In genomic region chr22:42780070-42780540, GRCh38 we compare ENCODE assay signal across 1 cellular context.
TF ChIP-seq lines count a peak whose summit lies in the region.

No MANE protein-coding gene starts in this region.

TF ChIP-seq in K562, 482 proteins besides CTCF, POLR2A, EP300 and RAD21 (continued from another document):
- TF ChIP-seq RBM22 (IDR thresholded peaks at IDR 0.05; ENCODE audit: low read depth, low read length, poor library complexity, severe bottlenecking) (no peak), FOXK2 (conservative IDR thresholded peaks at IDR 0.05 in 1 of 2, IDR thresholded peaks at IDR 0.05 in 1 of 2; ENCODE audit: low read depth in 2 of 2) (0 out of 4 replicates have a peak, but pooled peaks of 1 of the 2 experiments have one; percentile 24), TCF7 (IDR thresholded peaks at IDR 0.05; ENCODE audit: borderline replicate concordance) (no peak), CEBPG (CRISPR knock-in tag; IDR thresholded peaks at IDR 0.05) (no peak), CEBPG (tag; conservative IDR thresholded peaks at IDR 0.05 in 1 of 2, IDR thresholded peaks at IDR 0.05 in 1 of 2) (no peak), HNRNPUL1 (IDR thresholded peaks at IDR 0.05; ENCODE audit: low read length) (no peak), TEAD2 (tag; IDR thresholded peaks at IDR 0.05) (peak; percentile 92), ATF7 (IDR thresholded peaks at IDR 0.05) (no peak), TEAD1 (CRISPR knock-in tag; IDR thresholded peaks at IDR 0.05) (peak; percentile 80 to 98), HOMEZ (CRISPR knock-in tag; IDR thresholded peaks at IDR 0.05) (no peak), CBFA2T3 (IDR thresholded peaks at IDR 0.05) (no peak), ZBTB8A (IDR thresholded peaks at IDR 0.05; ENCODE audit: partially characterized antibody) (no peak), ZNF274 (IDR thresholded peaks at IDR 0.05; ENCODE audit: borderline replicate concordance, low read depth, low read length) (no peak), ZNF282 (CRISPR knock-in tag; IDR thresholded peaks at IDR 0.05) (no peak), HLTF (IDR thresholded peaks at IDR 0.05) (peak; percentile 74; the same call in 1 of the 2 replicates), ZNF354B (CRISPR knock-in tag; IDR thresholded peaks at IDR 0.05) (no peak), ZNF583 (CRISPR knock-in tag; IDR thresholded peaks at IDR 0.05) (no peak), ZNF12 (CRISPR knock-in tag; IDR thresholded peaks at IDR 0.05) (no peak)
- TF ChIP-seq, protein P1, sequence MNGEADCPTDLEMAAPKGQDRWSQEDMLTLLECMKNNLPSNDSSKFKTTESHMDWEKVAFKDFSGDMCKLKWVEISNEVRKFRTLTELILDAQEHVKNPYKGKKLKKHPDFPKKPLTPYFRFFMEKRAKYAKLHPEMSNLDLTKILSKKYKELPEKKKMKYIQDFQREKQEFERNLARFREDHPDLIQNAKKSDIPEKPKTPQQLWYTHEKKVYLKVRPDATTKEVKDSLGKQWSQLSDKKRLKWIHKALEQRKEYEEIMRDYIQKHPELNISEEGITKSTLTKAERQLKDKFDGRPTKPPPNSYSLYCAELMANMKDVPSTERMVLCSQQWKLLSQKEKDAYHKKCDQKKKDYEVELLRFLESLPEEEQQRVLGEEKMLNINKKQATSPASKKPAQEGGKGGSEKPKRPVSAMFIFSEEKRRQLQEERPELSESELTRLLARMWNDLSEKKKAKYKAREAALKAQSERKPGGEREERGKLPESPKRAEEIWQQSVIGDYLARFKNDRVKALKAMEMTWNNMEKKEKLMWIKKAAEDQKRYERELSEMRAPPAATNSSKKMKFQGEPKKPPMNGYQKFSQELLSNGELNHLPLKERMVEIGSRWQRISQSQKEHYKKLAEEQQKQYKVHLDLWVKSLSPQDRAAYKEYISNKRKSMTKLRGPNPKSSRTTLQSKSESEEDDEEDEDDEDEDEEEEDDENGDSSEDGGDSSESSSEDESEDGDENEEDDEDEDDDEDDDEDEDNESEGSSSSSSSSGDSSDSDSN (IDR thresholded peaks at IDR 0.05; ENCODE audit: borderline replicate concordance in 1 of 2, low read depth in 2 of 2, low read length in 2 of 2), result no peak
- TF ChIP-seq, protein P2, sequence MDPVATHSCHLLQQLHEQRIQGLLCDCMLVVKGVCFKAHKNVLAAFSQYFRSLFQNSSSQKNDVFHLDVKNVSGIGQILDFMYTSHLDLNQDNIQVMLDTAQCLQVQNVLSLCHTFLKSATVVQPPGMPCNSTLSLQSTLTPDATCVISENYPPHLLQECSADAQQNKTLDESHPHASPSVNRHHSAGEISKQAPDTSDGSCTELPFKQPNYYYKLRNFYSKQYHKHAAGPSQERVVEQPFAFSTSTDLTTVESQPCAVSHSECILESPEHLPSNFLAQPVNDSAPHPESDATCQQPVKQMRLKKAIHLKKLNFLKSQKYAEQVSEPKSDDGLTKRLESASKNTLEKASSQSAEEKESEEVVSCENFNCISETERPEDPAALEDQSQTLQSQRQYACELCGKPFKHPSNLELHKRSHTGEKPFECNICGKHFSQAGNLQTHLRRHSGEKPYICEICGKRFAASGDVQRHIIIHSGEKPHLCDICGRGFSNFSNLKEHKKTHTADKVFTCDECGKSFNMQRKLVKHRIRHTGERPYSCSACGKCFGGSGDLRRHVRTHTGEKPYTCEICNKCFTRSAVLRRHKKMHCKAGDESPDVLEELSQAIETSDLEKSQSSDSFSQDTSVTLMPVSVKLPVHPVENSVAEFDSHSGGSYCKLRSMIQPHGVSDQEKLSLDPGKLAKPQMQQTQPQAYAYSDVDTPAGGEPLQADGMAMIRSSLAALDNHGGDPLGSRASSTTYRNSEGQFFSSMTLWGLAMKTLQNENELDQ (CRISPR knock-in tag; IDR thresholded peaks at IDR 0.05; ENCODE audit: borderline replicate concordance), result no peak
- TF ChIP-seq, protein P3, sequence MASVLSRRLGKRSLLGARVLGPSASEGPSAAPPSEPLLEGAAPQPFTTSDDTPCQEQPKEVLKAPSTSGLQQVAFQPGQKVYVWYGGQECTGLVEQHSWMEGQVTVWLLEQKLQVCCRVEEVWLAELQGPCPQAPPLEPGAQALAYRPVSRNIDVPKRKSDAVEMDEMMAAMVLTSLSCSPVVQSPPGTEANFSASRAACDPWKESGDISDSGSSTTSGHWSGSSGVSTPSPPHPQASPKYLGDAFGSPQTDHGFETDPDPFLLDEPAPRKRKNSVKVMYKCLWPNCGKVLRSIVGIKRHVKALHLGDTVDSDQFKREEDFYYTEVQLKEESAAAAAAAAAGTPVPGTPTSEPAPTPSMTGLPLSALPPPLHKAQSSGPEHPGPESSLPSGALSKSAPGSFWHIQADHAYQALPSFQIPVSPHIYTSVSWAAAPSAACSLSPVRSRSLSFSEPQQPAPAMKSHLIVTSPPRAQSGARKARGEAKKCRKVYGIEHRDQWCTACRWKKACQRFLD (CRISPR knock-in tag; IDR thresholded peaks at IDR 0.05), result no peak
